In the genomic region with DNA sequence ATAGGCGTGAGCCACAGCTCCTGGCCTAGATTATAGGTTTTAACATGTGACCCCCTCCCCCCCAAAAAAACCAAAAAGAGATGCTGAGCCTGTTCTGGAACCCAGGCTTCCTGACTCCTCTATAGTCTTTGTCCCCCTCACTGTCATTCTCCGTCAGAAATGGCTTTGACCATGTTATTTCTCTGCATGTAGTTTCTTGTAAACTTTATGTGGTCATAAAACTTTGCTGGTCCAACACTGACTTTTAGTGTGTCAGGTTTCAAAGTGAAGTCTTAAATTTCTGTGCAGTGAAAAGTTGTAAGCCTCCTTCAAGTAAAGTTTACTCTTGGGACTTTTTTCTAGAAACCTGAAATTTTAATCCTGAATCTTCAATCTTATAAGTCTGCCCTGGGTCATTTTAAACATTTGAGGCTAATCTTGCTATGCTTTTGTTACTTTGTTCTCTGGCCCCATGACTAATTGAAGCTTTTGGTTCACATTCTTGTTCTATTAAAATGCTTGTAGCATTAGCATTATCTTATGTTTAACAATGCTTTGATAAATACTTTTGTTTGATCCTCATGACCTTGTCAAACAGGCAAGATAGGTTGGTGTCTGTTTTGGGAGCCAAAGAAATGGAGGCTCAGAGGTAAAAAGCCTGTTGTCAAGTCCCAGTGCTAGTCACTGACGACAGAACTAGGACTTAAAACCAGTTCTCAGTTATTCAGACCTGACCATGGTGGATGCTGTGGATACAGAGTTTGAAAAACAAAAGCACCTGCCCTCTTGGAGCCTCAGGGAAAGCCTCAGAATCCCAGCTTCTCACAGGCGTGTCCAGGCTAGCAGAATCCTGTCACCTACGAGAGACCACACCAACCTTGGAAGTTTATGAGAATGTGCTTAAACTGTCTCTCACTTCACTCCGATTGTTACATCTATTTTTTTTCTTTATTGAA, we compare ENCODE assay signal across 1 cellular context.
TF ChIP-seq lines count a peak whose summit lies in the region.

No MANE protein-coding gene starts in this region.

TF ChIP-seq in WTC11, 78 proteins besides CTCF, POLR2A, EP300 and RAD21 (continued from another document):
- TF ChIP-seq, protein P1, sequence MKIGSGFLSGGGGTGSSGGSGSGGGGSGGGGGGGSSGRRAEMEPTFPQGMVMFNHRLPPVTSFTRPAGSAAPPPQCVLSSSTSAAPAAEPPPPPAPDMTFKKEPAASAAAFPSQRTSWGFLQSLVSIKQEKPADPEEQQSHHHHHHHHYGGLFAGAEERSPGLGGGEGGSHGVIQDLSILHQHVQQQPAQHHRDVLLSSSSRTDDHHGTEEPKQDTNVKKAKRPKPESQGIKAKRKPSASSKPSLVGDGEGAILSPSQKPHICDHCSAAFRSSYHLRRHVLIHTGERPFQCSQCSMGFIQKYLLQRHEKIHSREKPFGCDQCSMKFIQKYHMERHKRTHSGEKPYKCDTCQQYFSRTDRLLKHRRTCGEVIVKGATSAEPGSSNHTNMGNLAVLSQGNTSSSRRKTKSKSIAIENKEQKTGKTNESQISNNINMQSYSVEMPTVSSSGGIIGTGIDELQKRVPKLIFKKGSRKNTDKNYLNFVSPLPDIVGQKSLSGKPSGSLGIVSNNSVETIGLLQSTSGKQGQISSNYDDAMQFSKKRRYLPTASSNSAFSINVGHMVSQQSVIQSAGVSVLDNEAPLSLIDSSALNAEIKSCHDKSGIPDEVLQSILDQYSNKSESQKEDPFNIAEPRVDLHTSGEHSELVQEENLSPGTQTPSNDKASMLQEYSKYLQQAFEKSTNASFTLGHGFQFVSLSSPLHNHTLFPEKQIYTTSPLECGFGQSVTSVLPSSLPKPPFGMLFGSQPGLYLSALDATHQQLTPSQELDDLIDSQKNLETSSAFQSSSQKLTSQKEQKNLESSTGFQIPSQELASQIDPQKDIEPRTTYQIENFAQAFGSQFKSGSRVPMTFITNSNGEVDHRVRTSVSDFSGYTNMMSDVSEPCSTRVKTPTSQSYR (CRISPR knock-in tag; IDR thresholded peaks at IDR 0.05): no peak
- no peak for TF ChIP-seq ZNF263 (CRISPR knock-in tag; IDR thresholded peaks at IDR 0.05; ENCODE audit: low read depth)
- TF ChIP-seq, protein P2, sequence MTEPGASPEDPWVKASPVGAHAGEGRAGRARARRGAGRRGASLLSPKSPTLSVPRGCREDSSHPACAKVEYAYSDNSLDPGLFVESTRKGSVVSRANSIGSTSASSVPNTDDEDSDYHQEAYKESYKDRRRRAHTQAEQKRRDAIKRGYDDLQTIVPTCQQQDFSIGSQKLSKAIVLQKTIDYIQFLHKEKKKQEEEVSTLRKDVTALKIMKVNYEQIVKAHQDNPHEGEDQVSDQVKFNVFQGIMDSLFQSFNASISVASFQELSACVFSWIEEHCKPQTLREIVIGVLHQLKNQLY (CRISPR knock-in tag; IDR thresholded peaks at IDR 0.05): no peak
- no peak for TF ChIP-seq OVOL2 (CRISPR knock-in tag; IDR thresholded peaks at IDR 0.05; ENCODE audit: borderline replicate concordance)
